11 cellular contexts compared by ENCODE assay signal in genomic region chr6:37365791-37366190, GRCh38. TPM values are rescaled to one million over a fixed set of nuclear protein-coding genes. Genes with fewer than 3 reads are reported as not detected.
A peak's percentile ranks its signal among the peaks of the same experiment; 100 is the strongest.
DNase-seq lines count a peak whose midpoint lies in the region; ATAC-seq and TF ChIP-seq lines count a peak whose summit lies in the region.
"Had no signal": no experiment of that assay in that cellular context is flagged by ENCODE, and none has a peak within 500 bp of the region (broad histone marks: within the 10 kb centered on the region; RNA-seq: fewer than 3 reads in every experiment).

No MANE protein-coding gene starts in this region.

- H3K36me3 ChIP-seq in Panc1 (ENCODE audit: control insufficient read depth, insufficient read depth, low read length) = no peaks in the 10 kb centered on the region

- H3K4me1 ChIP-seq in Panc1 (ENCODE audit: control insufficient read depth, insufficient read depth, low read length) = no peaks in the 10 kb centered on the region

- no TSS peak for BruUV-seq in Panc1 (replicated peaks; lab: Mats Ljungman, UMichigan)

- ATAC-seq in Panc1 = 0 out of 2 replicates have a peak, but pooled peaks have one; percentile 66
- no peak for ATAC-seq in HG03025 (IDR thresholded peaks at IDR 0.05; ENCODE audit: low FRiP score, unreplicated experiment)

- H3K27me3 ChIP-seq in Panc1 (ENCODE audit: control insufficient read depth, insufficient read depth, low read length) = no peaks in the 10 kb centered on the region

- CTCF ChIA-PET in Panc1 (lab: Charles Lee) = no interaction called here

- peak; percentile 43; the same call in 1 of the 2 replicates for TF ChIP-seq CTCF in Panc1 (IDR thresholded peaks at IDR 0.05)
- peak; percentile 13 for TF ChIP-seq CTCF in retinal pigment epithelial cell (conservative IDR thresholded peaks at IDR 0.05; ENCODE audit: low read depth, low read length)

- in situ Hi-C loops in Panc1 (cut with HindIII; ENCODE audit: low pct_unique_long_range_greater_than_20kb, low sequenced_read_pairs) = no loop called here

- intact Hi-C loops in Panc1 (cut with micrococcal nuclease; ENCODE audit: unreplicated experiment) = no loop called here

- DNase-seq in DMS 273 (lab: John Stamatoyannopoulos, UW; ENCODE audit: unreplicated experiment) (peak; percentile 66), DMS 273 treated with DMSO at 0.1 percent for 48 hours (lab: John Stamatoyannopoulos, UW) (no peak), Panc1 (ENCODE audit: low read depth, low spot score) (no peak), fibroblast of gingiva (ENCODE audit: low read depth) (peak; percentile 15), retinal pigment epithelial cell (ENCODE audit: low read depth) (no peak), amniotic stem cell (lab: John Stamatoyannopoulos, UW) (no peak)
- DNase-seq in stimulated activated CD4-positive, alpha-beta T cell treated with anti-CD3 and anti-CD28 coated beads, Interleukin-1b, Interleukin-23, amount 100 ng/mL, for 48 hours = no peak
- DNase-seq: 8988T; activated T-cell treated with anti-CD3 and anti-CD28 coated beads, Interleukin-2, amount 50 U/mL, for 1 hour; stimulated activated naive CD4-positive, alpha-beta T cell had no signal

- H3K4me3 ChIP-seq in Panc1 (ENCODE audit: low read depth in 2 of 2, low read length in 2 of 2) (no peak overlapping the region), retinal pigment epithelial cell (ENCODE audit: low read length) (no peak overlapping the region)

- H3K27ac ChIP-seq in Panc1 (ENCODE audit: low read length) = no peak overlapping the region

- POLR2A ChIA-PET in Panc1 (lab: Charles Lee) = no interaction called here

- H3K9me3 ChIP-seq in Panc1 (ENCODE audit: control insufficient read depth, insufficient read depth, low read depth, low read length) = no peaks in the 10 kb centered on the region

RNA-seq across cellular contexts. Expression of gene RNF8, which starts 12.0 kb away (rescaled TPM):
- 21.1 TPM for total RNA-seq in Panc1 (2021; ENCODE audit: unreplicated experiment)
- polyA plus RNA-seq in Panc1 (2012; ENCODE audit: insufficient read length) = 14.9 TPM

Comparison
In these comparisons a context has a peak if more than half of its experiments do, and no peak if none do; other contexts are left out.
1. DNase-seq: peak in DMS 273 (single experiment) and fibroblast of gingiva (single experiment); none in DMS 273 treated with DMSO at 0.1 percent for 48 hours (single experiment), Panc1 (single experiment), retinal pigment epithelial cell (single experiment), amniotic stem cell (single experiment) and stimulated activated CD4-positive, alpha-beta T cell treated with anti-CD3 and anti-CD28 coated beads, Interleukin-1b, Interleukin-23, amount 100 ng/mL, for 48 hours (single experiment).